In genomic region chr2:169871369-169871768, GRCh38 we compare ENCODE assay signal across 2 cellular contexts. TPM values are rescaled to one million over a fixed set of nuclear protein-coding genes. Genes with fewer than 3 reads are reported as not detected.
DNase-seq lines count a peak whose midpoint lies in the region; ATAC-seq, FAIRE-seq and TF ChIP-seq lines count a peak whose summit lies in the region.
"Not testable (repeated sequence)": the region's sequence is repeated elsewhere in the genome, so short reads cannot be mapped to it uniquely, and the experiment has no call there.

No MANE protein-coding gene starts in this region.

- H3K36me3 ChIP-seq in K562 (ENCODE audit: control insufficient read depth, insufficient read depth, low read length): peaks cover 14% of the 10 kb centered on the region; the same call in 2 of the 3 replicates
- H3K36me3 ChIP-seq in HepG2 (replicated peaks in 1 of 2; ENCODE audit: control insufficient read depth in 1 of 2, insufficient read depth in 2 of 2, low read length in 2 of 2): not testable (repeated sequence)

- H3K27ac ChIP-seq in K562 (ENCODE audit: extremely low read depth, low read depth, low read length); HepG2 (ENCODE audit: extremely low read length, insufficient read depth, low read length): not testable (repeated sequence)

- TF ChIP-seq RAD21 in K562 (CRISPR knock-in tag; conservative IDR thresholded peaks at IDR 0.05 in 1 of 2, IDR thresholded peaks at IDR 0.05 in 1 of 2); HepG2 (CRISPR knock-in tag; IDR thresholded peaks at IDR 0.05): not testable (repeated sequence)

- H4K20me1 ChIP-seq in K562 (replicated peaks; ENCODE audit: control insufficient read depth, insufficient read depth, low read length); HepG2 (ENCODE audit: insufficient read depth, low read length): not testable (repeated sequence)

- CTCF ChIA-PET in K562 (lab: Yijun Ruan, JAX; ENCODE audit: low intra/inter-chr PET ratio); HepG2 (lab: Yijun Ruan, JAX; ENCODE audit: low intra/inter-chr PET ratio, low total read pairs): not testable (repeated sequence)

- H3K9ac ChIP-seq in K562 (ENCODE audit: insufficient read depth in 1 of 2, low read depth in 2 of 2, low read length in 2 of 2); HepG2 (ENCODE audit: insufficient read depth, low read depth, low read length): not testable (repeated sequence)

- intact Hi-C loops in K562 (cut with micrococcal nuclease); HepG2 (cut with micrococcal nuclease; ENCODE audit: unreplicated experiment): not testable (repeated sequence)

- not testable (repeated sequence) for H3K4me2 ChIP-seq in K562 (ENCODE audit: insufficient read depth, low read length); HepG2 (ENCODE audit: low read depth, low read length)

- not testable (repeated sequence) for FAIRE-seq in K562 (lab: Jason Lieb, UNC); HepG2 (lab: Jason Lieb, UNC)

- not testable (repeated sequence) for TF ChIP-seq POLR2A in K562 (conservative IDR thresholded peaks at IDR 0.05); HepG2 (IDR thresholded peaks at IDR 0.05; ENCODE audit: insufficient read depth in 1 of 2, low read depth in 2 of 2, low read length in 2 of 2)

- not testable (repeated sequence) for H3K4me1 ChIP-seq in K562 (replicated peaks in 1 of 2; ENCODE audit: control insufficient read depth in 2 of 2, insufficient read depth in 2 of 2, low read length in 2 of 2); HepG2 (ENCODE audit: insufficient read depth, low read length)

- DNase-seq in K562 (ENCODE audit: extremely low read depth in 1 of 4, low spot score in 3 of 4); HepG2 (ENCODE audit: low spot score): not testable (repeated sequence)

- not testable (repeated sequence) for H2AFZ ChIP-seq in K562 (ENCODE audit: low read depth, low read length); HepG2 (ENCODE audit: low read length)

- WGBS in K562 (ENCODE audit: insufficient coverage, low coverage, missing lambda C conversion rate): 83% methylated on average over 8 of the region's 9 CpGs
- 99% methylated on average over 9 of the region's 9 CpGs for WGBS in HepG2 (ENCODE audit: low lambda C conversion rate)

- BruUV-seq in K562 (replicated peaks; lab: Mats Ljungman, UMichigan); HepG2 (replicated peaks; lab: Mats Ljungman, UMichigan): not testable (repeated sequence)

- H3K79me2 ChIP-seq in K562 (ENCODE audit: control insufficient read depth, insufficient read depth, low read length): peaks cover 56% of the 10 kb centered on the region
- peaks cover 27% of the 10 kb centered on the region for H3K79me2 ChIP-seq in HepG2 (ENCODE audit: insufficient read depth, low read length)

- not testable (repeated sequence) for TF ChIP-seq CTCF in K562 (IDR thresholded peaks at IDR 0.05 in 2 of 3, conservative IDR thresholded peaks at IDR 0.05 in 1 of 3; ENCODE audit: insufficient read depth in 2 of 3, low read depth in 1 of 3, low read length in 3 of 3); HepG2 (CRISPR knock-in tag; IDR thresholded peaks at IDR 0.05)

- H3K9me3 ChIP-seq in K562 (replicated peaks; ENCODE audit: control insufficient read depth, insufficient read depth, low read depth, low read length); HepG2 (ENCODE audit: low read length): not testable (repeated sequence)

- in situ Hi-C loops in K562 (cut with MboI); HepG2 (cut with HindIII; ENCODE audit: extremely low pct_ligation_motif_present, low pct_unique_long_range_greater_than_20kb): not testable (repeated sequence)

- POLR2A ChIA-PET in K562 (lab: Yijun Ruan, JAX): interaction anchor here (0.6 kb wide), 2 partner anchors 12 to 449 kb away, joined by 3 to 4 read pairs; no protein-coding TSS in a partner anchor
- POLR2A ChIA-PET in HepG2 (lab: Yijun Ruan, JAX): not testable (repeated sequence)

- H3K27me3 ChIP-seq in K562 (ENCODE audit: control insufficient read depth in 2 of 2, insufficient read depth in 2 of 2, low read length in 2 of 2); HepG2 (ENCODE audit: control insufficient read depth in 1 of 2, insufficient read depth in 2 of 2, low read length in 2 of 2): not testable (repeated sequence)

- not testable (repeated sequence) for ATAC-seq in K562, HepG2

- H3K9me1 ChIP-seq in K562 (ENCODE audit: control insufficient read depth, insufficient read depth, low read length): not testable (repeated sequence)

- not testable (repeated sequence) for H3K4me3 ChIP-seq in K562; HepG2 (replicated peaks in 1 of 3; ENCODE audit: insufficient read depth in 1 of 3, low read depth in 2 of 3, low read length in 3 of 3)

- TF ChIP-seq EP300 in K562 (IDR thresholded peaks at IDR 0.05; ENCODE audit: low read length); HepG2 (IDR thresholded peaks at IDR 0.05; ENCODE audit: low read depth in 2 of 2, low read length in 2 of 2); HepG2 (CRISPR knock-in tag; IDR thresholded peaks at IDR 0.05; ENCODE audit: borderline replicate concordance): not testable (repeated sequence)

RNA-seq across cellular contexts. Expression of gene UBR3, which starts 44.1 kb away (rescaled TPM):
- 63.7 and 297 TPM in 2 replicates for total RNA-seq in K562 (2011; cell fraction: chromatin; rRNA removed; ENCODE audit: low replicate concordance)
- 21.8 and 37.4 TPM in 2 replicates for total RNA-seq in K562 (2011; cell fraction: nucleolus; rRNA removed)
- total RNA-seq in K562 (2011; cell fraction: nucleoplasm; rRNA removed): 66.1 and 81.6 TPM in 2 replicates
- total RNA-seq in K562 (2014; rRNA removed) (28.5 and 29.2 TPM in 2 replicates), K562 (2014; rRNA removed; fragmentation: Illumina TruSeq; extraction: Trizol) (62.5 and 69.5 TPM in 2 replicates), K562 (2015; rRNA removed; fragmentation: Illumina TruSeq; extraction: Trizol) (58.9 and 63.5 TPM in 2 replicates), K562 (2021) (40.3 and 41.0 TPM in 2 replicates), HepG2 (2016; rRNA removed; fragmentation: Illumina TruSeq; extraction: Trizol) (28.0 and 31.6 TPM in 2 replicates)
- polyA plus RNA-seq in K562 (2011; rRNA removed) (26.8 and 40.4 TPM in 2 replicates), K562 (2014; fragmentation: Illumina TruSeq; extraction: Trizol) (34.4 and 43.1 TPM in 2 replicates), K562 (2014; fragmentation: Nextera tagmentation; extraction: Ambion mirVana) (10 to 100 TPM; 14.4 to 14.5 TPM), K562 (2014; rRNA removed) (20.6 and 20.7 TPM in 2 replicates), HepG2 (2011; rRNA removed) (12.7 and 15.1 TPM in 2 replicates)
- polyA plus RNA-seq in K562 (2011; cell fraction: cytosol; rRNA removed): 8.0 and 12.8 TPM in 2 replicates
- 23.0 and 27.8 TPM in 2 replicates for polyA plus RNA-seq in K562 (2011; cell fraction: nucleus; rRNA removed)
- polyA plus RNA-seq in K562 (2012): 20.9 and 24.3 TPM in 2 replicates
- 124 and 136 TPM in 2 replicates for polyA minus RNA-seq in K562 (2011; rRNA and poly(A)+ RNA removed)
- polyA minus RNA-seq in K562 (2011; cell fraction: cytosol; rRNA and poly(A)+ RNA removed): 31.0 and 48.4 TPM in 2 replicates
- polyA minus RNA-seq in K562 (2011; cell fraction: nucleus; rRNA and poly(A)+ RNA removed): 71.8 and 96.9 TPM in 2 replicates
- 9.8 and 9.9 TPM in 2 replicates for total RNA-seq in HepG2 (2016; cell fraction: cytosol; rRNA removed; fragmentation: Illumina TruSeq; extraction: Trizol; ENCODE audit: low read depth)
- total RNA-seq in HepG2 (2016; cell fraction: insoluble cytoplasmic fraction; rRNA removed; fragmentation: Illumina TruSeq; extraction: Trizol): 28.5 TPM in 2 replicates
- total RNA-seq in HepG2 (2016; cell fraction: membrane; rRNA removed; fragmentation: Illumina TruSeq; extraction: Trizol): 9.7 and 13.2 TPM in 2 replicates
- total RNA-seq in HepG2 (2016; cell fraction: nucleus; rRNA removed; fragmentation: Illumina TruSeq; extraction: Trizol): 87.9 TPM in 2 replicates
- 5.8 and 8.8 TPM in 2 replicates for polyA plus RNA-seq in HepG2 (2011; cell fraction: cytosol; rRNA removed)
- polyA plus RNA-seq in HepG2 (2011; cell fraction: nucleus; rRNA removed): 11.8 and 14.4 TPM in 2 replicates
- 15.7 and 21.2 TPM in 2 replicates for polyA plus RNA-seq in HepG2 (2012)
- 0.95 and 1.1 TPM in 2 replicates for polyA plus RNA-seq in HepG2 (2016; cell fraction: cytosol; fragmentation: Illumina TruSeq; extraction: Trizol; ENCODE audit: low read depth)
- polyA plus RNA-seq in HepG2 (2016; cell fraction: insoluble cytoplasmic fraction; fragmentation: Illumina TruSeq; extraction: Trizol; ENCODE audit: low read depth): 23.3 and 26.2 TPM in 2 replicates
- 2.1 and 2.9 TPM in 2 replicates for polyA plus RNA-seq in HepG2 (2016; cell fraction: membrane; fragmentation: Illumina TruSeq; extraction: Trizol; ENCODE audit: low read depth)
- 42.6 and 46.5 TPM in 2 replicates for polyA plus RNA-seq in HepG2 (2016; cell fraction: nucleus; fragmentation: Illumina TruSeq; extraction: Trizol; ENCODE audit: insufficient read depth, low read depth)
- polyA minus RNA-seq in HepG2 (2011; rRNA and poly(A)+ RNA removed; ENCODE audit: low replicate concordance): 15.2 and 23.6 TPM in 2 replicates
- polyA minus RNA-seq in HepG2 (2011; cell fraction: cytosol; rRNA and poly(A)+ RNA removed): 30.8 and 37.0 TPM in 2 replicates
- 166 and 176 TPM in 2 replicates for polyA minus RNA-seq in HepG2 (2011; cell fraction: nucleus; rRNA and poly(A)+ RNA removed)

RNA-seq across cellular contexts. Expression of gene METTL5, which starts 46.7 kb away (rescaled TPM):
- total RNA-seq in K562 (2011; cell fraction: chromatin; rRNA removed; ENCODE audit: low replicate concordance): 30.6 and 53.9 TPM in 2 replicates
- total RNA-seq in K562 (2011; cell fraction: nucleolus; rRNA removed): 27.5 and 28.0 TPM in 2 replicates
- total RNA-seq in K562 (2011; cell fraction: nucleoplasm; rRNA removed): 39.8 and 55.0 TPM in 2 replicates
- total RNA-seq in K562 (2014; rRNA removed) (135 and 149 TPM in 2 replicates), K562 (2014; rRNA removed; fragmentation: Illumina TruSeq; extraction: Trizol) (224 and 259 TPM in 2 replicates), K562 (2015; rRNA removed; fragmentation: Illumina TruSeq; extraction: Trizol) (163 and 182 TPM in 2 replicates), K562 (2021) (177 and 193 TPM in 2 replicates), HepG2 (2016; rRNA removed; fragmentation: Illumina TruSeq; extraction: Trizol) (95.1 and 129 TPM in 2 replicates)
- polyA plus RNA-seq in K562 (2011; rRNA removed) (141 and 191 TPM in 2 replicates), K562 (2014; fragmentation: Illumina TruSeq; extraction: Trizol) (202 and 235 TPM in 2 replicates), K562 (2014; fragmentation: Nextera tagmentation; extraction: Ambion mirVana) (100 to 1,000 TPM; 366 to 471 TPM), K562 (2014; rRNA removed) (211 and 229 TPM in 2 replicates), HepG2 (2011; rRNA removed) (39.4 and 50.7 TPM in 2 replicates)
- 44.8 and 82.3 TPM in 2 replicates for polyA plus RNA-seq in K562 (2011; cell fraction: cytosol; rRNA removed)
- 36.1 and 39.1 TPM in 2 replicates for polyA plus RNA-seq in K562 (2011; cell fraction: nucleus; rRNA removed)
- 147 and 206 TPM in 2 replicates for polyA plus RNA-seq in K562 (2012)
- 99.5 and 107 TPM in 2 replicates for polyA minus RNA-seq in K562 (2011; rRNA and poly(A)+ RNA removed)
- polyA minus RNA-seq in K562 (2011; cell fraction: cytosol; rRNA and poly(A)+ RNA removed): 33.9 and 37.9 TPM in 2 replicates
- polyA minus RNA-seq in K562 (2011; cell fraction: nucleus; rRNA and poly(A)+ RNA removed): 23.4 and 34.3 TPM in 2 replicates
- total RNA-seq in HepG2 (2016; cell fraction: cytosol; rRNA removed; fragmentation: Illumina TruSeq; extraction: Trizol; ENCODE audit: low read depth): 58.3 and 79.4 TPM in 2 replicates
- total RNA-seq in HepG2 (2016; cell fraction: insoluble cytoplasmic fraction; rRNA removed; fragmentation: Illumina TruSeq; extraction: Trizol): 88.5 and 134 TPM in 2 replicates
- total RNA-seq in HepG2 (2016; cell fraction: membrane; rRNA removed; fragmentation: Illumina TruSeq; extraction: Trizol): 60.2 and 79.2 TPM in 2 replicates
- total RNA-seq in HepG2 (2016; cell fraction: nucleus; rRNA removed; fragmentation: Illumina TruSeq; extraction: Trizol): 42.4 and 44.9 TPM in 2 replicates
- 31.7 and 48.5 TPM in 2 replicates for polyA plus RNA-seq in HepG2 (2011; cell fraction: cytosol; rRNA removed)
- 10.9 and 13.8 TPM in 2 replicates for polyA plus RNA-seq in HepG2 (2011; cell fraction: nucleus; rRNA removed)
- 75.0 and 115 TPM in 2 replicates for polyA plus RNA-seq in HepG2 (2012)
- 75.1 and 103 TPM in 2 replicates for polyA plus RNA-seq in HepG2 (2016; cell fraction: cytosol; fragmentation: Illumina TruSeq; extraction: Trizol; ENCODE audit: low read depth)
- polyA plus RNA-seq in HepG2 (2016; cell fraction: insoluble cytoplasmic fraction; fragmentation: Illumina TruSeq; extraction: Trizol; ENCODE audit: low read depth): 159 and 167 TPM in 2 replicates
- 67.4 and 91.3 TPM in 2 replicates for polyA plus RNA-seq in HepG2 (2016; cell fraction: membrane; fragmentation: Illumina TruSeq; extraction: Trizol; ENCODE audit: low read depth)
- polyA plus RNA-seq in HepG2 (2016; cell fraction: nucleus; fragmentation: Illumina TruSeq; extraction: Trizol; ENCODE audit: insufficient read depth, low read depth): 77.1 and 79.7 TPM in 2 replicates
- 6.9 and 9.0 TPM in 2 replicates for polyA minus RNA-seq in HepG2 (2011; rRNA and poly(A)+ RNA removed; ENCODE audit: low replicate concordance)
- polyA minus RNA-seq in HepG2 (2011; cell fraction: cytosol; rRNA and poly(A)+ RNA removed): 17.9 and 19.6 TPM in 2 replicates
- polyA minus RNA-seq in HepG2 (2011; cell fraction: nucleus; rRNA and poly(A)+ RNA removed): 19.9 and 21.2 TPM in 2 replicates
